ENCODE assay signal across 16 cellular contexts in the genomic region with DNA sequence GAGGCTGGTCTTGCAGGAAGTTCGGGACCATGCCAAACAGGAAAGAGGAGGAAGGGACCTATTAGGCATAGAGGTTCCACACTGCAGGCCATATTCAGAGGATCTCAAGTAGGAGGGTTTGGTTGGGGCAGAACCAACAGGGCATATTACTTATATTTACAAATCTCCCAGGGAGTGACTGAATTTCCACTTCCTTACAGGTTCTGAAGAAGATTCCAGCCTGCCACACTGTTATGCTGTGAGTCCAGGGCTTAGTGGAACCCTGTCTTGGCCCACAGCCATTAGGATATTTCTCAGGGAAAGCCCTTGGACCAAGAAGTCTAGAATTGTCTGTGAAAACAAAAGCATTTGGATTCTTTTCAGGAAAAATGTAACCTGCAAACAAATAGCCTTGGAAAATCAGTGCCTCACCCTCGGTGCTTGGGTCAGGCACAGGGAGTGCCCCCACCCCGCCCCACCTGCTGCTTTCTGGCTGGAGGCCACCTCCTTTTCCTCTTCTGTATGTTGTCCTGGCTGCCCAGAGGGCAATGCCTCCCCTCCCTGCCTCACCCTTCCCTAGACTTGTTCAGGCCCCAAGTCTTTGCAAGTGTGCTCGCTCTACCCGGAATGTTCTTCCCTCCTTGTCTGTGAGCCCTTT. TPM values are rescaled to one million over a fixed set of nuclear protein-coding genes. Genes with fewer than 3 reads are reported as not detected.
A peak's percentile ranks its signal among the peaks of the same experiment; 100 is the strongest.
DNase-seq lines count a peak whose midpoint lies in the region; ATAC-seq, FAIRE-seq and TF ChIP-seq lines count a peak whose summit lies in the region.
"Had no signal": no experiment of that assay in that cellular context is flagged by ENCODE, and none has a peak within 500 bp of the region (broad histone marks: within the 10 kb centered on the region; RNA-seq: fewer than 3 reads in every experiment).

No MANE protein-coding gene starts in this region.

- intact Hi-C loops in heart left ventricle (cut with DNase I) (loop anchor here in 2 of 10 donors (5.0 kb wide), 2 partner anchors 57 to 62 kb away; no protein-coding TSS in a partner anchor), posterior cingulate gyrus (cut with DNase I) (no loop called here)

- peak; percentile 55 for FAIRE-seq in H54 (lab: Jason Lieb, UNC)

- POLR2A ChIA-PET in RWPE1 (lab: Yijun Ruan, JAX; ENCODE audit: low non-redundant PET) = no interaction called here

- TF ChIP-seq POLR2A in H54 (IDR thresholded peaks at IDR 0.05; ENCODE audit: low read depth, low read length) (no peak), heart left ventricle (IDR thresholded peaks at IDR 0.05) (no peak)

- CTCF ChIA-PET in RWPE1 (lab: Yijun Ruan, JAX) = no interaction called here

- H3K9ac ChIP-seq in GM23248 = no peak overlapping the region

- ATAC-seq in heart left ventricle (peak; percentile 66 to 75 (median 71)), HG02938 (IDR thresholded peaks at IDR 0.05; ENCODE audit: unreplicated experiment) (no peak)

- TF ChIP-seq CTCF in RWPE1 (conservative IDR thresholded peaks at IDR 0.05; ENCODE audit: low read depth) (no peak), heart left ventricle (IDR thresholded peaks at IDR 0.05) (no peak), osteoblast (IDR thresholded peaks at IDR 0.05; ENCODE audit: extremely low read depth, low read depth, low read length) (no peak)

- no peaks in the 10 kb centered on the region for H3K9me2 ChIP-seq in GM23248 (ENCODE audit: insufficient read depth)

- H3F3A ChIP-seq in GM23248 (ENCODE audit: insufficient read depth) = peaks cover 27% of the 10 kb centered on the region

- H3K4me1 ChIP-seq in heart left ventricle (peaks cover 0 to 25% (median 6%) of the 10 kb centered on the region in 12 donors), osteoblast (ENCODE audit: insufficient read depth, low read length) (peaks cover 19% of the 10 kb centered on the region), GM23248 (ENCODE audit: insufficient read depth) (peaks cover 22% of the 10 kb centered on the region)
- H3K4me1 ChIP-seq: sigmoid colon, tibial artery had no signal

- H3K27me3 ChIP-seq in heart left ventricle (no peaks in the 10 kb centered on the region), osteoblast (ENCODE audit: insufficient read depth, low read length) (no peaks in the 10 kb centered on the region), GM23248 (replicated peaks; ENCODE audit: insufficient read depth) (no peaks in the 10 kb centered on the region)
- H3K27me3 ChIP-seq: sigmoid colon, tibial artery had no signal

- H3K27ac ChIP-seq in RWPE1 = peak overlapping the region; percentile 75
- H3K27ac ChIP-seq in heart left ventricle = peak overlapping the region in 1 of 12 donors; percentile 9
- H3K27ac ChIP-seq in osteoblast (ENCODE audit: low read depth, low read length) = no peak overlapping the region
- no peak overlapping the region for H3K27ac ChIP-seq in GM23248
- H3K27ac ChIP-seq: sigmoid colon, tibial artery had no signal

- H3K79me2 ChIP-seq in osteoblast (ENCODE audit: insufficient read depth, low read length) (no peaks in the 10 kb centered on the region), GM23248 (ENCODE audit: insufficient read depth) (no peaks in the 10 kb centered on the region)

- DNase-seq in H54 (ENCODE audit: insufficient read length, low spot score) = no peak
- DNase-seq in RWPE1 (ENCODE audit: low spot score) = peak; percentile 68
- DNase-seq in heart left ventricle = peak in 4 of 5 donors; percentile 41 to 67 (median 53)
- DNase-seq in osteoblast (ENCODE audit: insufficient read length, low spot score, missing footprints) = no peak
- DNase-seq in GM23248 = no peak
- no peak for DNase-seq in GM19240 (ENCODE audit: insufficient read length, low spot score)
- DNase-seq in posterior cingulate gyrus = no peak
- DNase-seq: activated CD4-positive, CD25-positive, alpha-beta regulatory T cell treated with anti-CD3 and anti-CD28 coated beads, Interleukin-2, amount 50 U/mL, for 72 hours; CD8-positive, alpha-beta memory T cell; GOT3; MV-4-11; SHP77 treated with DMSO at 0.1 percent for 48 hours; sigmoid colon; stimulated activated CD4-positive, alpha-beta T cell treated with anti-CD3 and anti-CD28 coated beads, Interleukin-2, amount 100 ng/mL, for 48 hours; tibial artery had no signal

- 36 to 49% (median 44%) methylated on average over 5 of the region's 5 CpGs for WGBS in heart left ventricle, 4 donors
- WGBS in GM23248 (ENCODE audit: low coverage in 1 of 2, low lambda C conversion rate in 2 of 2, missing lambda C conversion rate in 2 of 2), 2 experiments = 70 to 71% methylated on average over 5 of the region's 5 CpGs

- peak overlapping the region; percentile 12 for H2AFZ ChIP-seq in osteoblast (ENCODE audit: low read length)
- no peak overlapping the region for H2AFZ ChIP-seq in GM23248

- in situ Hi-C loops in GM23248 (cut with MboI) = no loop called here

- H3K9me3 ChIP-seq in heart left ventricle (peaks cover 0 to 18% (median 13%) of the 10 kb centered on the region in 12 donors), osteoblast (ENCODE audit: low read depth, low read length) (peaks cover 5% of the 10 kb centered on the region), GM23248 (ENCODE audit: low read depth) (peaks cover 3% of the 10 kb centered on the region)

- H3K36me3 ChIP-seq in heart left ventricle (no peaks in the 10 kb centered on the region), osteoblast (ENCODE audit: insufficient read depth, low read length) (no peaks in the 10 kb centered on the region), GM23248 (ENCODE audit: low read depth) (peaks cover 5% of the 10 kb centered on the region; the same call in 1 of the 2 replicates)
- H3K36me3 ChIP-seq: sigmoid colon, tibial artery had no signal

- H4K20me1 ChIP-seq in osteoblast (ENCODE audit: insufficient read depth, low read length) = no peaks in the 10 kb centered on the region
- no peaks in the 10 kb centered on the region for H4K20me1 ChIP-seq in GM23248 (ENCODE audit: insufficient read depth)

- H3K4me3 ChIP-seq in heart left ventricle (no peak overlapping the region), osteoblast (ENCODE audit: insufficient read depth, low read length) (no peak overlapping the region), GM23248 (no peak overlapping the region)
- H3K4me3 ChIP-seq: sigmoid colon, tibial artery had no signal

- H3K4me2 ChIP-seq in osteoblast (ENCODE audit: insufficient read depth, low read length) (no peak overlapping the region), GM23248 (ENCODE audit: unreplicated experiment) (no peak overlapping the region)

RNA-seq across cellular contexts. Expression of a gene that starts 41.0 kb away (rescaled TPM):
- 100 to 1,000 TPM in 1 of 9 donors, 10 to 100 TPM in 8; 57.1 to 128 (median 82.8) TPM for total RNA-seq in heart left ventricle
- 100 to 1,000 TPM in 1 of 2 donors, 10 to 100 TPM in 1; 71.6 to 133 TPM for polyA plus RNA-seq in heart left ventricle
- 46.9 and 48.9 TPM in 2 replicates for total RNA-seq in osteoblast
- total RNA-seq in GM23248 (2014; rRNA removed; shearing (Covaris generic)) = 107 and 112 TPM in 2 replicates
- 43.4 and 45.3 TPM in 2 replicates for polyA plus RNA-seq in GM23248 (2016; fragmentation: Nextera tagmentation; extraction: Ambion mirVana)

Comparison
In these comparisons a context has a peak if more than half of its experiments do, and no peak if none do; other contexts are left out.
1. DNase-seq: peak in RWPE1 (single experiment) and heart left ventricle (4 of 5); none in H54 (single experiment), osteoblast (single experiment), GM23248 (single experiment), GM19240 (single experiment) and posterior cingulate gyrus (0 of 10).